ENCODE assay signal across 25 cellular contexts in the genomic region with DNA sequence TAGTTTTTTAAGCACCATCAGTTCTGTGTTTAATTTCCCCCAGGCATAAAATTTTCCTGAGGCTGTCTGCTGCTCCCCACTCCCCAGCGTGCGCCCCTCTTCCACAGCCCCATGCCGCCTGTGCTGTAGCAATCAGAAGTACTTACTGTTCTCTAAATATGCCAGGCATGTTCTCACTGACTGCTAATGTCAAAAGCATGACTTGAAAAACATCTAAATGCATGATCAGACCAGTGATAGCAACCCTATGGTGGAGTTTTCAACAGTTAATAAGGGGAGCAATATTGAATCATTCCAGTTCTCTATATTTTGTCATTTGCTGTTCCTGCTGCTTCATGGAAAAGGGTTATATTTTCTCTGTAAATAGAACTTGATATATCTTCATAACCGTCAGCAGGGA.
"Had no signal": no experiment of that assay in that cellular context is flagged by ENCODE, and none has a peak within 500 bp of the region (broad histone marks: within the 10 kb centered on the region; RNA-seq: fewer than 3 reads in every experiment).

No MANE protein-coding gene starts in this region.

- H3K27ac Mint-ChIP-seq: activated CD4-positive, alpha-beta T cell treated with anti-CD3 and anti-CD28 coated beads, Interleukin-2, amount 10 ng/mL, durations not matched to agents 7 days and 5 days; activated CD8-positive, alpha-beta memory T cell treated with anti-CD3 and anti-CD28 coated beads, Interleukin-2, amount 10 ng/mL, durations not matched to agents 7 days and 5 days; activated CD8-positive, alpha-beta T cell treated with anti-CD3 and anti-CD28 coated beads for 36 hours; activated naive CD4-positive, alpha-beta T cell treated with anti-CD3 and anti-CD28 coated beads, Interleukin-2, amount 50 U/mL, for 72 hours; dendritic cell treated with granulocyte-macrophage colony-stimulating factor and Interleukin-4, amounts not matched to agents 40 ng/mL and 50 ng/mL, for 4 days; naive thymus-derived CD8-positive, alpha-beta T cell; stimulated activated effector memory CD8-positive, alpha-beta T cell treated with anti-CD3 and anti-CD28 coated beads, Interleukin-12 subunit alpha, Interleukin-12 subunit beta, amount 100 ng/mL, for 72 hours; type B pancreatic cell had no signal

- H3K4me3 Mint-ChIP-seq: activated CD4-positive, alpha-beta T cell treated with anti-CD3 and anti-CD28 coated beads, Interleukin-2, amount 10 ng/mL, durations not matched to agents 7 days and 5 days; activated CD8-positive, alpha-beta memory T cell treated with anti-CD3 and anti-CD28 coated beads, Interleukin-2, amount 10 ng/mL, durations not matched to agents 7 days and 5 days; activated CD8-positive, alpha-beta T cell treated with anti-CD3 and anti-CD28 coated beads for 36 hours; dendritic cell treated with granulocyte-macrophage colony-stimulating factor and Interleukin-4, amounts not matched to agents 40 ng/mL and 50 ng/mL, for 4 days; naive thymus-derived CD8-positive, alpha-beta T cell; stimulated activated effector memory CD8-positive, alpha-beta T cell treated with anti-CD3 and anti-CD28 coated beads, Interleukin-12 subunit alpha, Interleukin-12 subunit beta, amount 100 ng/mL, for 72 hours; type B pancreatic cell had no signal

- H3K27ac ChIP-seq: adrenal gland, foreskin keratinocyte, lower lobe of right lung, psoas muscle, skin epidermis, vagina, VCaP had no signal

- H3K27me3 ChIP-seq: adrenal gland, foreskin keratinocyte, vagina had no signal

- H3K4me1 ChIP-seq: foreskin keratinocyte, lower lobe of right lung, psoas muscle, vagina had no signal

- ATAC-seq: activated CD4-positive, CD25-positive, alpha-beta regulatory T cell treated with anti-CD3 and anti-CD28 coated beads, Interleukin-2, amount 50 U/mL, for 24 hours; activated CD8-positive, alpha-beta memory T cell treated with anti-CD3 and anti-CD28 coated beads, Interleukin-2, amount 10 ng/mL, durations not matched to agents 7 days and 5 days; activated CD8-positive, alpha-beta T cell treated with anti-CD3 and anti-CD28 coated beads for 36 hours; activated naive CD4-positive, alpha-beta T cell treated with anti-CD3 and anti-CD28 coated beads, Interleukin-2, amount 50 U/mL, for 72 hours; foreskin keratinocyte; left lobe of liver; lower lobe of right lung; naive thymus-derived CD8-positive, alpha-beta T cell; psoas muscle; right cardiac atrium; stimulated activated effector memory CD8-positive, alpha-beta T cell treated with anti-CD3 and anti-CD28 coated beads, Interleukin-12 subunit alpha, Interleukin-12 subunit beta, amount 100 ng/mL, for 72 hours had no signal

- H3K4me3 ChIP-seq: adrenal gland, lower lobe of right lung, psoas muscle, skin epidermis, vagina had no signal

- H3K9me3 Mint-ChIP-seq: activated CD4-positive, alpha-beta T cell treated with anti-CD3 and anti-CD28 coated beads, Interleukin-2, amount 10 ng/mL, durations not matched to agents 7 days and 5 days; activated CD8-positive, alpha-beta T cell treated with anti-CD3 and anti-CD28 coated beads for 36 hours; activated naive CD4-positive, alpha-beta T cell treated with anti-CD3 and anti-CD28 coated beads, Interleukin-2, amount 50 U/mL, for 72 hours; dendritic cell treated with granulocyte-macrophage colony-stimulating factor and Interleukin-4, amounts not matched to agents 40 ng/mL and 50 ng/mL, for 4 days; type B pancreatic cell had no signal

- DNase-seq: activated CD4-positive, alpha-beta T cell treated with anti-CD3 and anti-CD28 coated beads, Interleukin-2, amount 10 ng/mL, durations not matched to agents 7 days and 5 days; activated CD8-positive, alpha-beta memory T cell treated with anti-CD3 and anti-CD28 coated beads, Interleukin-2, amount 10 ng/mL, durations not matched to agents 7 days and 5 days; activated CD8-positive, alpha-beta T cell treated with anti-CD3 and anti-CD28 coated beads for 36 hours; activated gamma-delta T cell; activated T-cell treated with anti-CD3 and anti-CD28 coated beads for 4 hours; adrenal gland; cerebellar nuclear complex; effector CD4-positive, alpha-beta T cell; erythroblast; foreskin keratinocyte; kidney; lower lobe of right lung; naive thymus-derived CD8-positive, alpha-beta T cell; psoas muscle; right cardiac atrium; stimulated activated CD4-positive, alpha-beta T cell treated with anti-CD3 and anti-CD28 coated beads, Interleukin-2, amount 100 ng/mL, for 24 hours had no signal

- H3K9me3 ChIP-seq: adrenal gland, lower lobe of right lung, psoas muscle, vagina had no signal

- H3K4me1 Mint-ChIP-seq: activated CD4-positive, alpha-beta T cell treated with anti-CD3 and anti-CD28 coated beads, Interleukin-2, amount 10 ng/mL, durations not matched to agents 7 days and 5 days; activated CD8-positive, alpha-beta memory T cell treated with anti-CD3 and anti-CD28 coated beads, Interleukin-2, amount 10 ng/mL, durations not matched to agents 7 days and 5 days; naive thymus-derived CD8-positive, alpha-beta T cell; stimulated activated effector memory CD8-positive, alpha-beta T cell treated with anti-CD3 and anti-CD28 coated beads, Interleukin-12 subunit alpha, Interleukin-12 subunit beta, amount 100 ng/mL, for 72 hours had no signal

- H3K27me3 Mint-ChIP-seq: activated CD4-positive, alpha-beta T cell treated with anti-CD3 and anti-CD28 coated beads, Interleukin-2, amount 10 ng/mL, durations not matched to agents 7 days and 5 days; activated CD8-positive, alpha-beta memory T cell treated with anti-CD3 and anti-CD28 coated beads, Interleukin-2, amount 10 ng/mL, durations not matched to agents 7 days and 5 days; activated CD8-positive, alpha-beta T cell treated with anti-CD3 and anti-CD28 coated beads for 36 hours; dendritic cell treated with granulocyte-macrophage colony-stimulating factor and Interleukin-4, amounts not matched to agents 40 ng/mL and 50 ng/mL, for 4 days; type B pancreatic cell had no signal

- H3K36me3 ChIP-seq: adrenal gland, lower lobe of right lung, vagina had no signal
